In the genomic region with DNA sequence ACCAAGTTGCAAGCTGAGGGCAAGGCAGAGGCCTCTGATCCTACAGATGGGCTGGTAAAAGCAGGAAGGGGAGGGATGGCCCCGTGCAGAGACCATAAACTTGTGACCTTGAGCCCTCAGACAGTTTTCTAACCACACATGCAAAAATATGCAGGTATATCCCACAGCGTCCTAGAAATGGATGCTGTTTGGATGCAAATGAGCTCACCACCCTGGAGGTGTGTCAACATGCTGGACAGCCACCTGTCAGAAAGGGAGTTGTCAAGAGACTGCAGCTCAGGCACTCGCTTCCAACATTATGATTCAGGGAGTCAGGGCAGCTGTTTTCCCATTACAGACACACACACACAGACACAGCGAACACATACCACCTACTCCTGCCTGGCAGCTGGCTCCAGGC, we compare ENCODE assay signal across 16 cellular contexts.
"Had no signal": no experiment of that assay in that cellular context is flagged by ENCODE, and none has a peak within 500 bp of the region (broad histone marks: within the 10 kb centered on the region; RNA-seq: fewer than 3 reads in every experiment).

No MANE protein-coding gene starts in this region.

- H3K27me3 ChIP-seq: colonic mucosa, esophagus muscularis mucosa, transverse colon had no signal

- H3K36me3 ChIP-seq: colonic mucosa, transverse colon had no signal

- H3K4me3 ChIP-seq: colonic mucosa, esophagus muscularis mucosa, smooth muscle cell, transverse colon had no signal

- H3K27ac ChIP-seq: colonic mucosa, esophagus muscularis mucosa had no signal

- H3K9me3 ChIP-seq: colonic mucosa, esophagus muscularis mucosa, transverse colon had no signal

- H3K4me2 ChIP-seq: smooth muscle cell had no signal

- DNase-seq: activated B cell treated with CpG ODN at 0.5 μM for 24 hours; activated CD4-positive, alpha-beta T cell treated with anti-CD3 and anti-CD28 coated beads for 48 hours; activated CD8-positive, alpha-beta memory T cell treated with anti-CD3 and anti-CD28 coated beads, Interleukin-2, amount 50 U/mL, for 4 hours; activated CD8-positive, alpha-beta T cell treated with anti-CD3 and anti-CD28 coated beads, Interleukin-2, amount 10 ng/mL, durations not matched to agents 7 days and 5 days; activated gamma-delta T cell; activated T-cell treated with anti-CD3 and anti-CD28 coated beads, Interleukin-2, amount 50 U/mL, for 48 hours; colonic mucosa; hypothalamus; kidney; mesenchymal stem cell; nucleus accumbens; right cardiac atrium; stimulated activated naive CD8-positive, alpha-beta T cell treated with anti-CD3 and anti-CD28 coated beads, Interleukin-15, Interleukin-2, amounts not matched to agents 100 U/mL and 50 U/mL, for 24 hours; transverse colon had no signal

- H3K4me1 ChIP-seq: colonic mucosa had no signal
